Comparison of ENCODE assay signal across 13 cellular contexts in genomic region chr7:82595176-82595575, GRCh38.
DNase-seq lines count a peak whose midpoint lies in the region; TF ChIP-seq lines count a peak whose summit lies in the region.
"Had no signal": no experiment of that assay in that cellular context is flagged by ENCODE, and none has a peak within 500 bp of the region (broad histone marks: within the 10 kb centered on the region; RNA-seq: fewer than 3 reads in every experiment).

No MANE protein-coding gene starts in this region.

- TF ChIP-seq CTCF in HL-60 (IDR thresholded peaks at IDR 0.05; ENCODE audit: insufficient read depth, low read length): no peak

- H3K36me3 ChIP-seq in SK-N-MC (ENCODE audit: insufficient read depth, low read length): no peaks in the 10 kb centered on the region
- H3K36me3 ChIP-seq: BE2C, colonic mucosa had no signal

- H3K9me3 ChIP-seq in SK-N-MC (ENCODE audit: low read depth, low read length): no peaks in the 10 kb centered on the region
- H3K9me3 ChIP-seq: BE2C, colonic mucosa had no signal

- no peak for DNase-seq in HL-60 (ENCODE audit: low read depth in 1 of 2, low spot score in 1 of 2)
- DNase-seq in NCI-H2081 (lab: John Stamatoyannopoulos, UW): peak; percentile 61 to 89
- no peak for DNase-seq in SK-N-MC (ENCODE audit: low read depth, low spot score)
- DNase-seq in kidney glomerular epithelial cell (lab: John Stamatoyannopoulos, UW): peak; percentile 37
- no peak for DNase-seq in stimulated activated CD4-positive, alpha-beta T cell treated with anti-CD3 and anti-CD28 coated beads, Interleukin-2, amount 100 ng/mL, for 48 hours
- no peak for DNase-seq in islet precursor cell
- no peak for DNase-seq in AG08395 (ENCODE audit: low spot score)
- no peak for DNase-seq in superior temporal gyrus (ENCODE audit: extremely low spot score)
- DNase-seq: activated CD8-positive, alpha-beta memory T cell treated with anti-CD3 and anti-CD28 coated beads, Interleukin-2, amount 50 U/mL, for 4 hours; BE2C; colonic mucosa; stimulated activated CD4-positive, alpha-beta T cell treated with anti-CD3 and anti-CD28 coated beads, Interleukin-1b, Interleukin-23, amount 100 ng/mL, for 48 hours; substantia nigra had no signal

- no peak overlapping the region for H3K9ac ChIP-seq in SK-N-MC (ENCODE audit: insufficient read length)

- H3K27ac ChIP-seq in HL-60 (replicated peaks): 0 out of 2 replicates have a peak overlapping the region, but pooled peaks have one; percentile 25
- peak overlapping the region; percentile 62; the same call in 1 of the 2 replicates for H3K27ac ChIP-seq in SK-N-MC
- H3K27ac ChIP-seq: colonic mucosa had no signal

- no peaks in the 10 kb centered on the region for H3K27me3 ChIP-seq in HL-60 (ENCODE audit: insufficient read depth, poor library complexity, severe bottlenecking)
- H3K27me3 ChIP-seq: BE2C, colonic mucosa had no signal

- no peak overlapping the region for H3K4me3 ChIP-seq in HL-60 (replicated peaks; ENCODE audit: insufficient read depth, low read length)
- H3K4me3 ChIP-seq in SK-N-MC: no peak overlapping the region
- H3K4me3 ChIP-seq: colonic mucosa had no signal

Comparison
In these comparisons a context has a peak if more than half of its experiments do, and no peak if none do; other contexts are left out.
1. DNase-seq: peak in NCI-H2081 (2 of 2) and kidney glomerular epithelial cell (single experiment); none in HL-60 (0 of 2), SK-N-MC (single experiment), stimulated activated CD4-positive, alpha-beta T cell treated with anti-CD3 and anti-CD28 coated beads, Interleukin-2, amount 100 ng/mL, for 48 hours (0 of 2), islet precursor cell (single experiment), AG08395 (single experiment) and superior temporal gyrus (single experiment).